Comparison of ENCODE assay signal across 10 cellular contexts in the genomic region with DNA sequence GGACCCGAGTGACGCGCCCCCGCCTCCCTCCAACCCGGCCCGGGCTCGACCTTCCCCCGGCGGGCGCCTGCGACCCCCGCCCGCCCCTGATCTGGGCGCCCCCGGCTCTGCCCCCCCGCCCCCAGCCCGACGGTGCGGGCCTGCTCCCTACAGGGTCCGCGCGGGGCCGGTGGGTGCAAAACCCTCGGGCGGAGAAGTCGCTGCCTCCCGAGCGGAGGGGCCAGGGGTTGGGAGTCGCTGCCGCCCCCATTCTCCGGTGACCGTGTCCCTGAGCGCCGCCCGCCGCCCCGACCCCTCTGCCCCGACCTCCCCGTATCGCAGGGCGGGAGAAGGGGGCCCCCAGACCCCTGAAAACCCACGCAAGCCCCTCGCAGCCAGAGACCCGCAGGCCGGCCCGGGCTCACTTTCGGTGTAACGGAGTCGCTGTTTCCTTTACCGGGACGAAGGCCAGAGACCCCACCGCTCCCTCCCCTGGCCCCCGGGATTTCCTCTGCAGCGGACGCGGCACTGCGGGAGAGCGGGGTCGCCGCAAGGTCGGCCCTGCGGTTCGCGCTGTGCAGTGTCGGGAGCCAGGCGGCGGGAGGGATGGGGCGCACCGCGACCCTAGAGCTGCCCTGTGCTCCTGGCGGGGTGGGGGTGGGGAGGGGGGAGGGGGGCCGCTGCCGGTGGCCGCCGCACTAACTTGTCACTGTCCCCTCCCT. TPM values are rescaled to one million over a fixed set of nuclear protein-coding genes. Genes with fewer than 3 reads are reported as not detected.
A peak's percentile ranks its signal among the peaks of the same experiment; 100 is the strongest.
DNase-seq lines count a peak whose midpoint lies in the region; ATAC-seq and TF ChIP-seq lines count a peak whose summit lies in the region.
"Had no signal": no experiment of that assay in that cellular context is flagged by ENCODE, and none has a peak within 500 bp of the region (broad histone marks: within the 10 kb centered on the region; RNA-seq: fewer than 3 reads in every experiment).

No MANE protein-coding gene starts in this region.

- no peak overlapping the region for H3K4me2 ChIP-seq in neural cell (ENCODE audit: low read length)

- no peak overlapping the region for H2AFZ ChIP-seq in neural cell (ENCODE audit: low read depth, low read length)

- TF ChIP-seq EP300 in neural cell (conservative IDR thresholded peaks at IDR 0.05; ENCODE audit: poor library complexity, severe bottlenecking): no peak

- H3K27ac ChIP-seq in HUES48 (ENCODE audit: low read depth, low read length) (no peak overlapping the region), neural cell (ENCODE audit: low read length) (no peak overlapping the region)
- H3K27ac ChIP-seq: esophagus squamous epithelium had no signal

- H3K9ac ChIP-seq in HUES48 (ENCODE audit: low read depth, low read length) (no peak overlapping the region), neural cell (ENCODE audit: low read length) (no peak overlapping the region)

- H3K36me3 ChIP-seq in BE2C: peaks cover 31% of the 10 kb centered on the region
- no peaks in the 10 kb centered on the region for H3K36me3 ChIP-seq in HUES48 (ENCODE audit: control insufficient read depth, insufficient read depth, low read length)
- H3K36me3 ChIP-seq in neural cell (ENCODE audit: insufficient read depth, low read length): no peaks in the 10 kb centered on the region
- H3K36me3 ChIP-seq: esophagus squamous epithelium had no signal

- H4K20me1 ChIP-seq in neural cell (ENCODE audit: insufficient read depth): no peaks in the 10 kb centered on the region

- H3K4me3 ChIP-seq in BE2C (ENCODE audit: low read depth, low read length) (peak overlapping the region; percentile 29; the same call in 1 of the 2 replicates), HUES48 (ENCODE audit: low read depth, low read length) (peak overlapping the region; percentile 51), epithelial cell of proximal tubule (ENCODE audit: low read depth, low read length) (peak overlapping the region; percentile 2), neural cell (ENCODE audit: low read length) (peak overlapping the region; percentile 58)

- H3K4me1 ChIP-seq in BE2C (peaks cover 17% of the 10 kb centered on the region), HUES48 (ENCODE audit: control insufficient read depth, insufficient read depth, low read length) (no peaks in the 10 kb centered on the region)

- TF ChIP-seq CTCF in BE2C (IDR thresholded peaks at IDR 0.05; ENCODE audit: low read depth, low read length) (no peak), epithelial cell of proximal tubule (conservative IDR thresholded peaks at IDR 0.05; ENCODE audit: low read depth, low read length) (no peak), neural cell (IDR thresholded peaks at IDR 0.05; ENCODE audit: poor library complexity, severe bottlenecking) (no peak)

- no peaks in the 10 kb centered on the region for H3K9me2 ChIP-seq in neural cell (ENCODE audit: insufficient read depth, low read length)

- TF ChIP-seq RAD21 in neural cell (conservative IDR thresholded peaks at IDR 0.05): no peak

- ATAC-seq in HG03039 (IDR thresholded peaks at IDR 0.05; ENCODE audit: unreplicated experiment) (no peak), GM18870 (IDR thresholded peaks at IDR 0.05; ENCODE audit: unreplicated experiment) (no peak), HG02973 (IDR thresholded peaks at IDR 0.05; ENCODE audit: unreplicated experiment) (no peak)

- H3K79me2 ChIP-seq in neural cell (replicated peaks; ENCODE audit: insufficient read depth, low read length): no peaks in the 10 kb centered on the region

- DNase-seq in BE2C (peak; percentile 55), epithelial cell of proximal tubule (ENCODE audit: low read depth) (no peak), amygdala (lab: John Stamatoyannopoulos, UW) (no peak)
- DNase-seq: amniotic stem cell, esophagus squamous epithelium had no signal

- no peaks in the 10 kb centered on the region for H3K27me3 ChIP-seq in BE2C
- peaks cover 66% of the 10 kb centered on the region for H3K27me3 ChIP-seq in HUES48 (ENCODE audit: control insufficient read depth, insufficient read depth, low read length)
- H3K27me3 ChIP-seq in neural cell (ENCODE audit: insufficient read depth, low read depth, low read length): peaks cover 22% of the 10 kb centered on the region

- H3K9me3 ChIP-seq in BE2C (peaks cover 4% of the 10 kb centered on the region; the same call in 1 of the 2 replicates), HUES48 (ENCODE audit: control insufficient read depth, insufficient read depth, low read length) (no peaks in the 10 kb centered on the region), neural cell (ENCODE audit: low read length) (no peaks in the 10 kb centered on the region)

- no peaks in the 10 kb centered on the region for H3F3A ChIP-seq in neural cell (ENCODE audit: insufficient read depth, low read length, poor library complexity, severe bottlenecking)

TF ChIP-seq in neural cell, 6 proteins besides CTCF, POLR2A, EP300 and RAD21:
- no peak for TF ChIP-seq REST (IDR thresholded peaks at IDR 0.05; ENCODE audit: borderline replicate concordance)
- TF ChIP-seq TAF1 (IDR thresholded peaks at IDR 0.05; ENCODE audit: low read depth): no peak
- TF ChIP-seq EZH2 (IDR thresholded peaks at IDR 0.05; ENCODE audit: borderline replicate concordance, insufficient read depth, low read length, poor library complexity, severe bottlenecking): no peak
- TF ChIP-seq SMC3 (conservative IDR thresholded peaks at IDR 0.05; ENCODE audit: poor library complexity): no peak
- TF ChIP-seq POLR2AphosphoS5 (IDR thresholded peaks at IDR 0.05): no peak
- TF ChIP-seq MXI1 (conservative IDR thresholded peaks at IDR 0.05; ENCODE audit: poor library complexity, severe bottlenecking): no peak

RNA-seq across cellular contexts. Expression of gene CPLX1, which starts 0.7 kb away (rescaled TPM):
- polyA plus RNA-seq in BE2C (2012; ENCODE audit: insufficient read depth, insufficient read length, low read depth): 71.1 TPM
- total RNA-seq in epithelial cell of proximal tubule: 0.81 TPM in 1 of 2 replicates, not detected in the other
- polyA plus RNA-seq in neural cell: 5.1 and 7.6 TPM in 2 replicates
- 5.1 and 5.6 TPM in 2 replicates for polyA minus RNA-seq in neural cell

Comparison
In these comparisons a context has a peak if more than half of its experiments do, and no peak if none do; other contexts are left out.
1. H3K4me3 ChIP-seq: peak in every context shown above with its lines; median percentile 58 in neural cell; 51 in HUES48; 29 in BE2C; 2 in epithelial cell of proximal tubule.